ENCODE assay signal across 8 cellular contexts in the genomic region with DNA sequence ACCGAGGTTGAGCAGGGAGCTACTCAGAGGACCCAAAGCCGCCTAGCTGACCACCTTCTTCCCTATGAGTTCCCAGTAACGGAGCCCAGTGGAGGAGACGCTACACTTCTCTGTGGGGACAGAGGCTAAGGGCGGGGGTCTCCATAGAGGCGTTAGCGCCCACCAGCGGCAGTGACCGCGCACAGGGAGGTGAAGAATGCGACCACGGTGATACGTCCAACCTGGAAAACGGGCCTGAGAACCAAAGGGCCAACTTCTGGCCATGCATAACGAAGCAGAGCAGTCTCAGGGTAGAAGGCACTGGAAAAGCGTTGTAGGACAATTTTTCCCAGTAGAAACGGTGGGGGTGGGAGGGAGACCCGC. TPM values are rescaled to one million over a fixed set of nuclear protein-coding genes. Genes with fewer than 3 reads are reported as not detected.
DNase-seq lines count a peak whose midpoint lies in the region; ATAC-seq and TF ChIP-seq lines count a peak whose summit lies in the region.

No MANE protein-coding gene starts in this region.

- peaks cover 43% of the 10 kb centered on the region for H3K79me2 ChIP-seq in KMS-11 (ENCODE audit: insufficient read depth, low read depth)

- H3K4me1 ChIP-seq in KMS-11 (ENCODE audit: low read depth, poor library complexity, severe bottlenecking), result peaks cover 19% of the 10 kb centered on the region
- no peaks in the 10 kb centered on the region for H3K4me1 ChIP-seq in ectodermal cell (ENCODE audit: control insufficient read depth, insufficient read depth, low read length)
- H3K4me1 ChIP-seq in neutrophil (ENCODE audit: control insufficient read depth in 1 of 2, insufficient read depth in 1 of 2, low read depth in 1 of 2, low read length in 1 of 2), result peaks cover 21 to 25% of the 10 kb centered on the region in 2 experiments

- H3K9me3 ChIP-seq in ectodermal cell (ENCODE audit: control insufficient read depth, low read length) (no peaks in the 10 kb centered on the region), neutrophil (no peaks in the 10 kb centered on the region)

- no peak overlapping the region for H3K9ac ChIP-seq in KMS-11

- TF ChIP-seq CTCF in KMS-11 (conservative IDR thresholded peaks at IDR 0.05; ENCODE audit: low read depth, low read length) (no peak), neutrophil (IDR thresholded peaks at IDR 0.05) (no peak)

- H4K20me1 ChIP-seq in KMS-11 (ENCODE audit: insufficient read depth), result no peaks in the 10 kb centered on the region

- H3K4me2 ChIP-seq in KMS-11, result no peak overlapping the region

- H3K27ac ChIP-seq in KMS-11, result no peak overlapping the region
- no peak overlapping the region for H3K27ac ChIP-seq in ectodermal cell (ENCODE audit: insufficient read depth, low read depth, low read length, poor library complexity, severe bottlenecking)
- H3K27ac ChIP-seq in neutrophil, result no peak overlapping the region

- H3K27me3 ChIP-seq in KMS-11 (ENCODE audit: insufficient read depth, low read depth) (no peaks in the 10 kb centered on the region), ectodermal cell (ENCODE audit: control insufficient read depth, insufficient read depth, low read length, poor library complexity, severe bottlenecking) (no peaks in the 10 kb centered on the region), neutrophil (peaks cover 49% of the 10 kb centered on the region)

- WGBS in ectodermal cell, 2 experiments, result 4 to 6% methylated on average over 18 of the region's 18 CpGs

- no peak overlapping the region for H3K4me3 ChIP-seq in KMS-11 (IDR thresholded peaks at IDR 0.05; ENCODE audit: insufficient read depth, low read depth, low read length)
- H3K4me3 ChIP-seq in ectodermal cell (ENCODE audit: insufficient read depth, low read depth, low read length), result peak overlapping the region; percentile 87
- peak overlapping the region; percentile 69 to 84 for H3K4me3 ChIP-seq in neutrophil (ENCODE audit: low read depth in 1 of 2, low read length in 1 of 2)

- H3K36me3 ChIP-seq in KMS-11 (ENCODE audit: insufficient read depth) (no peaks in the 10 kb centered on the region), ectodermal cell (ENCODE audit: control insufficient read depth, insufficient read depth, low read length) (no peaks in the 10 kb centered on the region), neutrophil (no peaks in the 10 kb centered on the region)

- ATAC-seq in GM19023 (IDR thresholded peaks at IDR 0.05; ENCODE audit: unreplicated experiment), result peak; percentile 5
- no peak for ATAC-seq in HG02840 (IDR thresholded peaks at IDR 0.05; ENCODE audit: low FRiP score, unreplicated experiment)

- H2AFZ ChIP-seq in KMS-11 (ENCODE audit: low read depth), result peak overlapping the region; percentile 80; the same call in 1 of the 2 replicates

- DNase-seq in AG08396 (ENCODE audit: low spot score), result no peak
- no peak for DNase-seq in NCI-H187 (lab: John Stamatoyannopoulos, UW)
- DNase-seq in activated effector memory CD4-positive, alpha-beta T cell treated with anti-CD3 and anti-CD28 coated beads, Interleukin-2, amount 50 U/mL, for 16 hours, result no peak

RNA-seq across cellular contexts. Expression of a gene that starts 0.4 kb away (rescaled TPM):
- polyA plus RNA-seq in ectodermal cell (2013, experiment 1 of 4), result 28.4 TPM
- polyA plus RNA-seq in ectodermal cell (2013, experiment 2 of 4), result 35.8 TPM
- 27.2 TPM for polyA plus RNA-seq in ectodermal cell (2013, experiment 3 of 4)
- polyA plus RNA-seq in ectodermal cell (2013, experiment 4 of 4), result 30.7 TPM
